Comparison of ENCODE assay signal across 1 cellular context in the genomic region with DNA sequence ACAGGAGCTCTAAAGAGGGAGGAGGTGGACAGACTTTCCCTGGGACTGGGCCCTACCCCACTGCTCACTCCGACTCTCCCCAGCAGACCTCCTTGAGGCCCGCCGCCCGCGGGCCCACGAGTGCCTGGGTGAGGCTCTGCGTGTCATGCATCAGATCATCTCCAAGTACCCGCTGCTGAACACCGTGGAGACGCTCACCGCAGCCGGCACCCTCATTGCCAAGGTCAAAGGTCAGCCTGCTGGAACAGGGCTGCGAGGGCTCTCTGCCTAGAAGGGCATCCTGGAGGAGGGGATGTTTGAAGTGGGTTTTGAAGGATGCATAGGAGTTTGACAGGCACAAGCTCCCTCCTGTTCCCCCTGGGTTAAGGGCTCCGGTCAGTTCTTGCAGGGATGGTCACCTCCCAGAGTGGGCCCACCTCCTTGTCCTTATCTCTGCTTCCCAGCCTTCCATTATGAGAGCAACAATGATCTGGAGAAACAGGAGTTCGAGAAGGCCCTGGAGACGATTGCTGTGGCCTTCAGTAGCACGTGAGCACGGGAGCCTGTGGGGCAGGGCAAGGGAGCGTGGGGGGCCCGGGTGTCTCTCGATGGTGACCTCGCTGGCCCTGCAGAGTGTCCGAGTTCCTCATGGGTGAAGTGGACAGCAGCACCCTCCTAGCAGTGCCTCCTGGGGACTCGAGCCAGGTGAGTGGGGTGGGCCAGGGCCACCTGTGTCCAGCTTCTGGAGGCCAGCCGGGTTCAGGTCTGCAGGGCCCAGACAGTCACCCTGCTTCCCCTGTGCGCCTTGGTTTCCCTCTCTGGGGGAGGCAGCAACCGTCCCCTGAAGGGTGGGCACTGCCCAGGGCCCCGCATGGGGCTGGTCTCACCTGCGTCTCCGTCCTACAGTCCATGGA.
A peak's percentile ranks its signal among the peaks of the same experiment; 100 is the strongest.
TF ChIP-seq lines count a peak whose summit lies in the region.

No MANE protein-coding gene starts in this region.

TF ChIP-seq in K562, 482 proteins besides CTCF, POLR2A, EP300 and RAD21 (continued from another document):
- TF ChIP-seq, protein P1, sequence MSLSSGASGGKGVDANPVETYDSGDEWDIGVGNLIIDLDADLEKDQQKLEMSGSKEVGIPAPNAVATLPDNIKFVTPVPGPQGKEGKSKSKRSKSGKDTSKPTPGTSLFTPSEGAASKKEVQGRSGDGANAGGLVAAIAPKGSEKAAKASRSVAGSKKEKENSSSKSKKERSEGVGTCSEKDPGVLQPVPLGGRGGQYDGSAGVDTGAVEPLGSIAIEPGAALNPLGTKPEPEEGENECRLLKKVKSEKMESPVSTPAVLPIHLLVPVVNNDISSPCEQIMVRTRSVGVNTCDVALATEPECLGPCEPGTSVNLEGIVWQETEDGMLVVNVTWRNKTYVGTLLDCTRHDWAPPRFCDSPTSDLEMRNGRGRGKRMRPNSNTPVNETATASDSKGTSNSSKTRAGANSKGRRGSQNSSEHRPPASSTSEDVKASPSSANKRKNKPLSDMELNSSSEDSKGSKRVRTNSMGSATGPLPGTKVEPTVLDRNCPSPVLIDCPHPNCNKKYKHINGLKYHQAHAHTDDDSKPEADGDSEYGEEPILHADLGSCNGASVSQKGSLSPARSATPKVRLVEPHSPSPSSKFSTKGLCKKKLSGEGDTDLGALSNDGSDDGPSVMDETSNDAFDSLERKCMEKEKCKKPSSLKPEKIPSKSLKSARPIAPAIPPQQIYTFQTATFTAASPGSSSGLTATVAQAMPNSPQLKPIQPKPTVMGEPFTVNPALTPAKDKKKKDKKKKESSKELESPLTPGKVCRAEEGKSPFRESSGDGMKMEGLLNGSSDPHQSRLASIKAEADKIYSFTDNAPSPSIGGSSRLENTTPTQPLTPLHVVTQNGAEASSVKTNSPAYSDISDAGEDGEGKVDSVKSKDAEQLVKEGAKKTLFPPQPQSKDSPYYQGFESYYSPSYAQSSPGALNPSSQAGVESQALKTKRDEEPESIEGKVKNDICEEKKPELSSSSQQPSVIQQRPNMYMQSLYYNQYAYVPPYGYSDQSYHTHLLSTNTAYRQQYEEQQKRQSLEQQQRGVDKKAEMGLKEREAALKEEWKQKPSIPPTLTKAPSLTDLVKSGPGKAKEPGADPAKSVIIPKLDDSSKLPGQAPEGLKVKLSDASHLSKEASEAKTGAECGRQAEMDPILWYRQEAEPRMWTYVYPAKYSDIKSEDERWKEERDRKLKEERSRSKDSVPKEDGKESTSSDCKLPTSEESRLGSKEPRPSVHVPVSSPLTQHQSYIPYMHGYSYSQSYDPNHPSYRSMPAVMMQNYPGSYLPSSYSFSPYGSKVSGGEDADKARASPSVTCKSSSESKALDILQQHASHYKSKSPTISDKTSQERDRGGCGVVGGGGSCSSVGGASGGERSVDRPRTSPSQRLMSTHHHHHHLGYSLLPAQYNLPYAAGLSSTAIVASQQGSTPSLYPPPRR (CRISPR knock-in tag; IDR thresholded peaks at IDR 0.05; ENCODE audit: borderline replicate concordance), result no peak
- TF ChIP-seq HDAC1 (IDR thresholded peaks at IDR 0.05) (0 out of 4 replicates have a peak, but pooled peaks of 1 of the 2 experiments have one; percentile 70), BMI1 (IDR thresholded peaks at IDR 0.05; ENCODE audit: low read length) (no peak), TAF9B (IDR thresholded peaks at IDR 0.05; ENCODE audit: partially characterized antibody) (no peak), GATAD2B (IDR thresholded peaks at IDR 0.05; ENCODE audit: borderline replicate concordance) (no peak), HDGF (IDR thresholded peaks at IDR 0.05) (no peak), TEAD4 (IDR thresholded peaks at IDR 0.05; ENCODE audit: low read length) (peak; percentile 61), TEAD4 (CRISPR knock-in tag; IDR thresholded peaks at IDR 0.05; ENCODE audit: borderline replicate concordance) (no peak), IFI16 (CRISPR knock-in tag; IDR thresholded peaks at IDR 0.05) (no peak), ZNF232 (CRISPR knock-in tag; IDR thresholded peaks at IDR 0.05) (no peak), KDM1A (IDR thresholded peaks at IDR 0.05) (no peak), ZFP36 (IDR thresholded peaks at IDR 0.05; ENCODE audit: low read depth, low read length, partially characterized antibody) (no peak), POLR2AphosphoS5 (IDR thresholded peaks at IDR 0.05; ENCODE audit: control insufficient read depth, insufficient read depth, low read depth, low read length) (no peak), NFE2 (IDR thresholded peaks at IDR 0.05; ENCODE audit: low read depth) (peak; percentile 55; the same call in 1 of the 2 replicates), TAF15 (IDR thresholded peaks at IDR 0.05; ENCODE audit: low read depth, low read length) (no peak), ZFP1 (CRISPR knock-in tag; IDR thresholded peaks at IDR 0.05) (no peak), YY1 (IDR thresholded peaks at IDR 0.05; ENCODE audit: borderline replicate concordance in 1 of 3, control insufficient read depth in 1 of 3, extremely low read depth in 1 of 3, insufficient read depth in 3 of 3, insufficient read length in 1 of 3, insufficient replicate concordance in 2 of 3, low read depth in 1 of 3, low read length in 2 of 3) (no peak), TAF1 (IDR thresholded peaks at IDR 0.05; ENCODE audit: control insufficient read depth, extremely low read depth, insufficient read depth, low read length, severe bottlenecking) (no peak), FOXK2 (conservative IDR thresholded peaks at IDR 0.05 in 1 of 2, IDR thresholded peaks at IDR 0.05 in 1 of 2; ENCODE audit: low read depth in 2 of 2) (peak in 1 of 2 experiments; percentile 60; a peak in 2 of 4 replicates), CTBP1 (IDR thresholded peaks at IDR 0.05; ENCODE audit: borderline replicate concordance) (peak; percentile 65; the same call in 1 of the 2 replicates), ZNF133 (CRISPR knock-in tag; IDR thresholded peaks at IDR 0.05) (no peak)
- TF ChIP-seq, protein P2, sequence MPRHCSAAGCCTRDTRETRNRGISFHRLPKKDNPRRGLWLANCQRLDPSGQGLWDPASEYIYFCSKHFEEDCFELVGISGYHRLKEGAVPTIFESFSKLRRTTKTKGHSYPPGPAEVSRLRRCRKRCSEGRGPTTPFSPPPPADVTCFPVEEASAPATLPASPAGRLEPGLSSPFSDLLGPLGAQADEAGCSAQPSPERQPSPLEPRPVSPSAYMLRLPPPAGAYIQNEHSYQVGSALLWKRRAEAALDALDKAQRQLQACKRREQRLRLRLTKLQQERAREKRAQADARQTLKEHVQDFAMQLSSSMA (CRISPR knock-in tag; IDR thresholded peaks at IDR 0.05), result no peak
- TF ChIP-seq, protein P3, sequence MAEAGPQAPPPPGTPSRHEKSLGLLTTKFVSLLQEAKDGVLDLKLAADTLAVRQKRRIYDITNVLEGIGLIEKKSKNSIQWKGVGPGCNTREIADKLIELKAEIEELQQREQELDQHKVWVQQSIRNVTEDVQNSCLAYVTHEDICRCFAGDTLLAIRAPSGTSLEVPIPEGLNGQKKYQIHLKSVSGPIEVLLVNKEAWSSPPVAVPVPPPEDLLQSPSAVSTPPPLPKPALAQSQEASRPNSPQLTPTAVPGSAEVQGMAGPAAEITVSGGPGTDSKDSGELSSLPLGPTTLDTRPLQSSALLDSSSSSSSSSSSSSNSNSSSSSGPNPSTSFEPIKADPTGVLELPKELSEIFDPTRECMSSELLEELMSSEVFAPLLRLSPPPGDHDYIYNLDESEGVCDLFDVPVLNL (CRISPR knock-in tag; IDR thresholded peaks at IDR 0.05; ENCODE audit: low read depth), result no peak
- TF ChIP-seq, protein P4, sequence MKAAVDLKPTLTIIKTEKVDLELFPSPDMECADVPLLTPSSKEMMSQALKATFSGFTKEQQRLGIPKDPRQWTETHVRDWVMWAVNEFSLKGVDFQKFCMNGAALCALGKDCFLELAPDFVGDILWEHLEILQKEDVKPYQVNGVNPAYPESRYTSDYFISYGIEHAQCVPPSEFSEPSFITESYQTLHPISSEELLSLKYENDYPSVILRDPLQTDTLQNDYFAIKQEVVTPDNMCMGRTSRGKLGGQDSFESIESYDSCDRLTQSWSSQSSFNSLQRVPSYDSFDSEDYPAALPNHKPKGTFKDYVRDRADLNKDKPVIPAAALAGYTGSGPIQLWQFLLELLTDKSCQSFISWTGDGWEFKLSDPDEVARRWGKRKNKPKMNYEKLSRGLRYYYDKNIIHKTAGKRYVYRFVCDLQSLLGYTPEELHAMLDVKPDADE (conservative IDR thresholded peaks at IDR 0.05; ENCODE audit: control insufficient read depth, low read depth, low read length), result peak; percentile 40; the same call in 1 of the 2 replicates
- TF ChIP-seq, protein P5, sequence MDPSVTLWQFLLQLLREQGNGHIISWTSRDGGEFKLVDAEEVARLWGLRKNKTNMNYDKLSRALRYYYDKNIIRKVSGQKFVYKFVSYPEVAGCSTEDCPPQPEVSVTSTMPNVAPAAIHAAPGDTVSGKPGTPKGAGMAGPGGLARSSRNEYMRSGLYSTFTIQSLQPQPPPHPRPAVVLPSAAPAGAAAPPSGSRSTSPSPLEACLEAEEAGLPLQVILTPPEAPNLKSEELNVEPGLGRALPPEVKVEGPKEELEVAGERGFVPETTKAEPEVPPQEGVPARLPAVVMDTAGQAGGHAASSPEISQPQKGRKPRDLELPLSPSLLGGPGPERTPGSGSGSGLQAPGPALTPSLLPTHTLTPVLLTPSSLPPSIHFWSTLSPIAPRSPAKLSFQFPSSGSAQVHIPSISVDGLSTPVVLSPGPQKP (CRISPR knock-in tag; IDR thresholded peaks at IDR 0.05), result no peak
- TF ChIP-seq, protein P6, sequence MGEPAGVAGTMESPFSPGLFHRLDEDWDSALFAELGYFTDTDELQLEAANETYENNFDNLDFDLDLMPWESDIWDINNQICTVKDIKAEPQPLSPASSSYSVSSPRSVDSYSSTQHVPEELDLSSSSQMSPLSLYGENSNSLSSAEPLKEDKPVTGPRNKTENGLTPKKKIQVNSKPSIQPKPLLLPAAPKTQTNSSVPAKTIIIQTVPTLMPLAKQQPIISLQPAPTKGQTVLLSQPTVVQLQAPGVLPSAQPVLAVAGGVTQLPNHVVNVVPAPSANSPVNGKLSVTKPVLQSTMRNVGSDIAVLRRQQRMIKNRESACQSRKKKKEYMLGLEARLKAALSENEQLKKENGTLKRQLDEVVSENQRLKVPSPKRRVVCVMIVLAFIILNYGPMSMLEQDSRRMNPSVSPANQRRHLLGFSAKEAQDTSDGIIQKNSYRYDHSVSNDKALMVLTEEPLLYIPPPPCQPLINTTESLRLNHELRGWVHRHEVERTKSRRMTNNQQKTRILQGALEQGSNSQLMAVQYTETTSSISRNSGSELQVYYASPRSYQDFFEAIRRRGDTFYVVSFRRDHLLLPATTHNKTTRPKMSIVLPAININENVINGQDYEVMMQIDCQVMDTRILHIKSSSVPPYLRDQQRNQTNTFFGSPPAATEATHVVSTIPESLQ (CRISPR knock-in tag; IDR thresholded peaks at IDR 0.05), result no peak
- TF ChIP-seq, protein P7, sequence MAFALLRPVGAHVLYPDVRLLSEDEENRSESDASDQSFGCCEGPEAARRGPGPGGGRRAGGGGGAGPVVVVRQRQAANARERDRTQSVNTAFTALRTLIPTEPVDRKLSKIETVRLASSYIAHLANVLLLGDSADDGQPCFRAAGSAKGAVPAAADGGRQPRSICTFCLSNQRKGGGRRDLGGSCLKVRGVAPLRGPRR (CRISPR knock-in tag; IDR thresholded peaks at IDR 0.05), result no peak
- TF ChIP-seq, protein P8, sequence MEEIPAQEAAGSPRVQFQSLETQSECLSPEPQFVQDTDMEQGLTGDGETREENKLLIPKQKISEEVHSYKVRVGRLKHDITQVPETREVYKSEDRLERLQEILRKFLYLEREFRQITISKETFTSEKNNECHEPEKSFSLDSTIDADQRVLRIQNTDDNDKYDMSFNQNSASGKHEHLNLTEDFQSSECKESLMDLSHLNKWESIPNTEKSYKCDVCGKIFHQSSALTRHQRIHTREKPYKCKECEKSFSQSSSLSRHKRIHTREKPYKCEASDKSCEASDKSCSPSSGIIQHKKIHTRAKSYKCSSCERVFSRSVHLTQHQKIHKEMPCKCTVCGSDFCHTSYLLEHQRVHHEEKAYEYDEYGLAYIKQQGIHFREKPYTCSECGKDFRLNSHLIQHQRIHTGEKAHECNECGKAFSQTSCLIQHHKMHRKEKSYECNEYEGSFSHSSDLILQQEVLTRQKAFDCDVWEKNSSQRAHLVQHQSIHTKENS (CRISPR knock-in tag; IDR thresholded peaks at IDR 0.05), result no peak
